ENCODE assay signal across 1 cellular context in the genomic region with DNA sequence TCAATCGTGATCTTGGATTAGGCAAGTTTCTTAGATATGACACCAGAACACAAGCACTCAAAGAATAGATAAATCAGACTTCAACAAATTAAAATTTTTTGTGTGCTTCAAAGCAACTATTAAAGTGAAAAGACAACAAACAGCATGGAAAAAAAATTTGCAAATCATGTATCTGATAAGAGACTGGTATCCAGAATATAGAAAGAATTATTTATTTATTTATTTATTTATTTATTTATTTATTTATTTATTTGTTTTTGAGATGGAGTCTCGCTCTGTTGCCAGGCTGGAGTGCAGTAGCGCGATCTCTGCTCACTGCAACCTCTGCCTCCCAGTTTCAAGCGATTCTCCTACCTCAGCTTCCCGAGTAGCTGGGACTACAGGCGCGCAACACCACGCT.
TF ChIP-seq lines count a peak whose summit lies in the region.

No MANE protein-coding gene starts in this region.

TF ChIP-seq in HEK293, 187 proteins besides CTCF, POLR2A, EP300 and RAD21 (continued from another document):
- peak; percentile 49 for TF ChIP-seq ZNF654 (tag by site-specific recombination; IDR thresholded peaks at IDR 0.05; ENCODE audit: low read depth)
- peak; percentile 17; the same call in 1 of the 2 replicates for TF ChIP-seq SP3 (tag by site-specific recombination; IDR thresholded peaks at IDR 0.05)
- 0 out of 2 replicates have a peak, but pooled peaks have one; percentile 27 for TF ChIP-seq OVOL3 (tag by site-specific recombination; IDR thresholded peaks at IDR 0.05)
- TF ChIP-seq ZFP37 (tag by site-specific recombination; IDR thresholded peaks at IDR 0.05) = peak; percentile 92
- TF ChIP-seq, protein P1, sequence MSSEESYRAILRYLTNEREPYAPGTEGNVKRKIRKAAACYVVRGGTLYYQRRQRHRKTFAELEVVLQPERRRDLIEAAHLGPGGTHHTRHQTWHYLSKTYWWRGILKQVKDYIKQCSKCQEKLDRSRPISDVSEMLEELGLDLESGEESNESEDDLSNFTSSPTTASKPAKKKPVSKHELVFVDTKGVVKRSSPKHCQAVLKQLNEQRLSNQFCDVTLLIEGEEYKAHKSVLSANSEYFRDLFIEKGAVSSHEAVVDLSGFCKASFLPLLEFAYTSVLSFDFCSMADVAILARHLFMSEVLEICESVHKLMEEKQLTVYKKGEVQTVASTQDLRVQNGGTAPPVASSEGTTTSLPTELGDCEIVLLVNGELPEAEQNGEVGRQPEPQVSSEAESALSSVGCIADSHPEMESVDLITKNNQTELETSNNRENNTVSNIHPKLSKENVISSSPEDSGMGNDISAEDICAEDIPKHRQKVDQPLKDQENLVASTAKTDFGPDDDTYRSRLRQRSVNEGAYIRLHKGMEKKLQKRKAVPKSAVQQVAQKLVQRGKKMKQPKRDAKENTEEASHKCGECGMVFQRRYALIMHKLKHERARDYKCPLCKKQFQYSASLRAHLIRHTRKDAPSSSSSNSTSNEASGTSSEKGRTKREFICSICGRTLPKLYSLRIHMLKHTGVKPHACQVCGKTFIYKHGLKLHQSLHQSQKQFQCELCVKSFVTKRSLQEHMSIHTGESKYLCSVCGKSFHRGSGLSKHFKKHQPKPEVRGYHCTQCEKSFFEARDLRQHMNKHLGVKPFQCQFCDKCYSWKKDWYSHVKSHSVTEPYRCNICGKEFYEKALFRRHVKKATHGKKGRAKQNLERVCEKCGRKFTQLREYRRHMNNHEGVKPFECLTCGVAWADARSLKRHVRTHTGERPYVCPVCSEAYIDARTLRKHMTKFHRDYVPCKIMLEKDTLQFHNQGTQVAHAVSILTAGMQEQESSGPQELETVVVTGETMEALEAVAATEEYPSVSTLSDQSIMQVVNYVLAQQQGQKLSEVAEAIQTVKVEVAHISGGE (tag by site-specific recombination; conservative IDR thresholded peaks at IDR 0.05; ENCODE audit: low read depth) = peak; percentile 84
- TF ChIP-seq ZFP3 (tag by site-specific recombination; IDR thresholded peaks at IDR 0.05; ENCODE audit: low read depth) = peak; percentile 40; the same call in 1 of the 2 replicates
- peak; percentile 56; the same call in 1 of the 2 replicates for TF ChIP-seq ZNF266 (tag by site-specific recombination; IDR thresholded peaks at IDR 0.05; ENCODE audit: low read depth)
- TF ChIP-seq, protein P2, sequence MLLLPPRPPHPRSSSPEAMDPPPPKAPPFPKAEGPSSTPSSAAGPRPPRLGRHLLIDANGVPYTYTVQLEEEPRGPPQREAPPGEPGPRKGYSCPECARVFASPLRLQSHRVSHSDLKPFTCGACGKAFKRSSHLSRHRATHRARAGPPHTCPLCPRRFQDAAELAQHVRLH (tag by site-specific recombination; IDR thresholded peaks at IDR 0.05) = 0 out of 2 replicates have a peak, but pooled peaks have one; percentile 49
